Comparison of ENCODE assay signal across 8 cellular contexts in genomic region chr11:69642913-69643632, GRCh38. TPM values are rescaled to one million over a fixed set of nuclear protein-coding genes. Genes with fewer than 3 reads are reported as not detected.
DNase-seq lines count a peak whose midpoint lies in the region; ATAC-seq and TF ChIP-seq lines count a peak whose summit lies in the region.

No MANE protein-coding gene starts in this region.

- no peak for TF ChIP-seq EP300 in esophagus muscularis mucosa (IDR thresholded peaks at IDR 0.05)

- no peaks in the 10 kb centered on the region for H3K79me2 ChIP-seq in OCI-LY7 (ENCODE audit: insufficient read depth, low read depth, low read length)

- H3K36me3 ChIP-seq in OCI-LY7 (ENCODE audit: insufficient read depth, low read length) = no peaks in the 10 kb centered on the region
- peaks cover 0 to 42% (median 13%) of the 10 kb centered on the region in 4 donors for H3K36me3 ChIP-seq in esophagus muscularis mucosa
- H3K36me3 ChIP-seq in muscle layer of duodenum (ENCODE audit: control insufficient read depth in 1 of 2, insufficient read depth in 2 of 2, low read length in 2 of 2) = peaks cover 0 to under 1% of the 10 kb centered on the region in 2 donors

- H3K9me2 ChIP-seq in OCI-LY7 (ENCODE audit: insufficient read depth, low read length) = no peaks in the 10 kb centered on the region

- peak; percentile 46 for ATAC-seq in HG03378 (IDR thresholded peaks at IDR 0.05; ENCODE audit: unreplicated experiment)
- ATAC-seq in GM21390 (IDR thresholded peaks at IDR 0.05; ENCODE audit: unreplicated experiment) = no peak

- no peaks in the 10 kb centered on the region for H4K20me1 ChIP-seq in OCI-LY7 (ENCODE audit: insufficient read depth, low read length)

- H3K4me2 ChIP-seq in OCI-LY7 (ENCODE audit: low read length) = peak overlapping the region; percentile 92

- no TSS peak for BruUV-seq in OCI-LY7 (replicated peaks; lab: Mats Ljungman, UMichigan)

- H3K4me1 ChIP-seq in OCI-LY7 (ENCODE audit: insufficient read depth, low read length, poor library complexity, severe bottlenecking) = no peaks in the 10 kb centered on the region
- peaks cover 50 to 84% (median 77%) of the 10 kb centered on the region in 4 donors for H3K4me1 ChIP-seq in esophagus muscularis mucosa
- peaks cover 4 to 54% of the 10 kb centered on the region in 2 donors for H3K4me1 ChIP-seq in muscle layer of duodenum (ENCODE audit: control insufficient read depth in 1 of 2, insufficient read depth in 2 of 2, low read length in 2 of 2)

- TF ChIP-seq POLR2A in esophagus muscularis mucosa (IDR thresholded peaks at IDR 0.05; ENCODE audit: low read depth) = no peak

- POLR2A ChIA-PET in OCI-LY7 (lab: Charles Lee) = interaction anchor here (0.6 kb wide), 2 partner anchors 164 to 395 kb away, joined by 3 read pairs; no protein-coding TSS in a partner anchor

- H3K27me3 ChIP-seq in esophagus muscularis mucosa (peaks cover 3 to 39% (median 7%) of the 10 kb centered on the region in 4 donors), muscle layer of duodenum (ENCODE audit: low read depth, low read length) (no peaks in the 10 kb centered on the region)

- intact Hi-C loops in OCI-LY7 (cut with micrococcal nuclease; ENCODE audit: unreplicated experiment) (loop anchor here (1.0 kb wide), 2 partner anchors 351 to 542 kb away; no protein-coding TSS in a partner anchor), esophagus muscularis mucosa (cut with DNase I) (loop anchor here (2.0 to 5.0 kb wide), 3 partner anchors 351 to 542 kb away; partner anchors contain the start of gene MYEOV)

- peak; percentile 26 for DNase-seq in GM12864 (ENCODE audit: low read depth)
- DNase-seq in OCI-LY7 (ENCODE audit: low spot score) = peak; percentile 81
- peak; percentile 82 for DNase-seq in activated T-cell treated with anti-CD3 and anti-CD28 coated beads for 48 hours (ENCODE audit: low read depth)
- no peak for DNase-seq in esophagus muscularis mucosa (ENCODE audit: extremely low spot score)
- peak; percentile 85 for DNase-seq in stimulated activated CD8-positive, alpha-beta memory T cell treated with anti-CD3 and anti-CD28 coated beads, Interleukin-4, amount 100 ng/mL, for 48 hours

- peak overlapping the region; percentile 60; the same call in 1 of the 2 replicates for H2AFZ ChIP-seq in OCI-LY7 (ENCODE audit: low read length)

- CTCF ChIA-PET in OCI-LY7 (lab: Charles Lee; ENCODE audit: unreplicated experiment) = no interaction called here

- TF ChIP-seq CTCF in GM12864 (IDR thresholded peaks at IDR 0.05; ENCODE audit: low read depth, low read length, missing control alignments) (peak; percentile 86), OCI-LY7 (conservative IDR thresholded peaks at IDR 0.05; ENCODE audit: low read length) (peak; percentile 85), esophagus muscularis mucosa (IDR thresholded peaks at IDR 0.05) (peak; percentile 93 to 97 (median 94))

- H3K27ac ChIP-seq in OCI-LY7 (ENCODE audit: low read depth, low read length, poor library complexity, severe bottlenecking) = no peak overlapping the region
- peak overlapping the region; percentile 89 to 94 (median 92) for H3K27ac ChIP-seq in esophagus muscularis mucosa (replicated peaks in 1 of 4)
- H3K27ac ChIP-seq in muscle layer of duodenum (ENCODE audit: low read length) = no peak overlapping the region

- H3K9me3 ChIP-seq in OCI-LY7 (ENCODE audit: low read length) (no peaks in the 10 kb centered on the region), esophagus muscularis mucosa (no peaks in the 10 kb centered on the region), muscle layer of duodenum (ENCODE audit: control insufficient read depth in 1 of 2, low read length in 2 of 2) (no peaks in the 10 kb centered on the region)

- H3K4me3 ChIP-seq in GM12864 (ENCODE audit: low read depth, low read length) (peak overlapping the region; percentile 55), OCI-LY7 (ENCODE audit: low read depth, low read length, poor library complexity, severe bottlenecking) (peak overlapping the region; percentile 69), esophagus muscularis mucosa (peak overlapping the region; percentile 78 to 90 (median 84)), muscle layer of duodenum (ENCODE audit: low read depth in 1 of 2, low read length in 2 of 2) (peak overlapping the region; percentile 16 to 74)

- 3% methylated on average over 21 of the region's 81 CpGs for WGBS in esophagus muscularis mucosa

RNA-seq across cellular contexts. Expression of gene CCND1, which starts 2.1 kb away (rescaled TPM):
- total RNA-seq in OCI-LY7 (2014; rRNA removed; shearing (Covaris generic)) = 0.44 TPM in 1 of 2 replicates, not detected in the other
- not detected in 2 replicates for total RNA-seq in OCI-LY7 (2022)
- 10 to 100 TPM; 54.4 to 92.7 (median 62.0) TPM for total RNA-seq in esophagus muscularis mucosa

RNA-seq across cellular contexts. Expression of gene LTO1, which starts 32.1 kb away (rescaled TPM):
- total RNA-seq in OCI-LY7 (2014; rRNA removed; shearing (Covaris generic)) = 27.6 and 28.8 TPM in 2 replicates
- total RNA-seq in OCI-LY7 (2022) (34.5 and 35.9 TPM in 2 replicates), esophagus muscularis mucosa (10 to 100 TPM; 12.2 to 18.6 (median 14.1) TPM)

Comparison
In these comparisons a context has a peak if more than half of its experiments do, and no peak if none do; other contexts are left out.
1. H3K27ac ChIP-seq: peak in esophagus muscularis mucosa (4 of 4); none in OCI-LY7 (single experiment) and muscle layer of duodenum (single experiment).
2. RNA of gene CCND1, which starts 2.1 kb away (total RNA-seq): 54.4 to 92.7 TPM in esophagus muscularis mucosa; 0.44 TPM in OCI-LY7; every median in the first group is over 10 times any median in the second.
3. Peak in every context shown above with its lines, with median percentiles within 50 percentile points of each other: H3K4me3 ChIP-seq and CTCF ChIP-seq.